Comparison of ENCODE assay signal across 25 cellular contexts in genomic region chr17:79651266-79651665, GRCh38. TPM values are rescaled to one million over a fixed set of nuclear protein-coding genes. Genes with fewer than 3 reads are reported as not detected.
"Had no signal": no experiment of that assay in that cellular context is flagged by ENCODE, and none has a peak within 500 bp of the region (broad histone marks: within the 10 kb centered on the region; RNA-seq: fewer than 3 reads in every experiment).

No MANE protein-coding gene starts in this region.

- H3K27me3 ChIP-seq: foreskin keratinocyte had no signal

- H3K36me3 Mint-ChIP-seq: neural progenitor cell; stimulated activated effector memory CD8-positive, alpha-beta T cell treated with anti-CD3 and anti-CD28 coated beads, Interleukin-12 subunit alpha, Interleukin-12 subunit beta, amount 100 ng/mL, for 72 hours; T-cell; type B pancreatic cell had no signal

- H3K27ac Mint-ChIP-seq: activated CD4-positive, alpha-beta memory T cell treated with anti-CD3 and anti-CD28 coated beads, Interleukin-2, amount 10 ng/mL, durations not matched to agents 7 days and 5 days; activated T-cell treated with anti-CD3 and anti-CD28 coated beads, Interleukin-2, amount 50 U/mL, for 72 hours; dendritic cell treated with granulocyte-macrophage colony-stimulating factor and Interleukin-4, amounts not matched to agents 40 ng/mL and 50 ng/mL, for 4 days; neural progenitor cell; stimulated activated effector memory CD8-positive, alpha-beta T cell treated with anti-CD3 and anti-CD28 coated beads, Interleukin-12 subunit alpha, Interleukin-12 subunit beta, amount 100 ng/mL, for 72 hours; T-cell; type B pancreatic cell had no signal

- H3K27ac ChIP-seq: foreskin keratinocyte, left lung, neural progenitor cell, SK-N-MC, stomach had no signal

- H3K4me1 ChIP-seq: foreskin keratinocyte, left lung, neural progenitor cell, stomach had no signal

- H3K9me3 Mint-ChIP-seq: activated CD4-positive, alpha-beta memory T cell treated with anti-CD3 and anti-CD28 coated beads, Interleukin-2, amount 10 ng/mL, durations not matched to agents 7 days and 5 days had no signal

- ATAC-seq: activated T-cell treated with anti-CD3 and anti-CD28 coated beads, Interleukin-2, amount 50 U/mL, for 72 hours; foreskin keratinocyte; left lung; sciatic nerve; stimulated activated effector memory CD8-positive, alpha-beta T cell treated with anti-CD3 and anti-CD28 coated beads, Interleukin-12 subunit alpha, Interleukin-12 subunit beta, amount 100 ng/mL, for 72 hours; T-cell had no signal

- H3K36me3 ChIP-seq: left lung, neural progenitor cell, stomach had no signal

- H3K4me3 ChIP-seq: left lung, neural progenitor cell, SK-N-MC, stomach had no signal

- DNase-seq: activated CD4-positive, alpha-beta memory T cell treated with anti-CD3 and anti-CD28 coated beads, Interleukin-2, amount 10 ng/mL, durations not matched to agents 7 days and 5 days; activated CD4-positive, alpha-beta T cell treated with anti-CD3 and anti-CD28 coated beads for 48 hours; activated CD4-positive, CD25-positive, alpha-beta regulatory T cell; activated effector memory CD4-positive, alpha-beta T cell treated with anti-CD3 and anti-CD28 coated beads, Interleukin-2, amount 50 U/mL, for 16 hours; activated naive CD4-positive, alpha-beta T cell treated with anti-CD3 and anti-CD28 coated beads, Interleukin-2, amount 50 U/mL, for 16 hours; activated T-cell treated with anti-CD3 and anti-CD28 coated beads, Interleukin-2, amount 50 U/mL, for 72 hours; effector memory CD4-positive, alpha-beta T cell; foreskin keratinocyte; glutamatergic neuron; hypothalamus; stimulated activated CD4-positive, alpha-beta T cell treated with anti-CD3 and anti-CD28 coated beads, Interleukin-4, amount 100 ng/mL, for 24 hours had no signal

RNA-seq across cellular contexts. Expression of gene RBFOX3, which starts 40.4 kb away (rescaled TPM):
- total RNA-seq: activated CD4-positive, alpha-beta memory T cell treated with anti-CD3 and anti-CD28 coated beads, Interleukin-2, amount 10 ng/mL, durations not matched to agents 7 days and 5 days; fibroblast of lung; foreskin keratinocyte; left lung; lung microvascular endothelial cell; myocyte; osteoblast; sciatic nerve; T-cell had no signal
- polyA plus RNA-seq: fibroblast of lung, foreskin keratinocyte, keratinocyte had no signal
